ENCODE assay signal across 7 cellular contexts in the genomic region with DNA sequence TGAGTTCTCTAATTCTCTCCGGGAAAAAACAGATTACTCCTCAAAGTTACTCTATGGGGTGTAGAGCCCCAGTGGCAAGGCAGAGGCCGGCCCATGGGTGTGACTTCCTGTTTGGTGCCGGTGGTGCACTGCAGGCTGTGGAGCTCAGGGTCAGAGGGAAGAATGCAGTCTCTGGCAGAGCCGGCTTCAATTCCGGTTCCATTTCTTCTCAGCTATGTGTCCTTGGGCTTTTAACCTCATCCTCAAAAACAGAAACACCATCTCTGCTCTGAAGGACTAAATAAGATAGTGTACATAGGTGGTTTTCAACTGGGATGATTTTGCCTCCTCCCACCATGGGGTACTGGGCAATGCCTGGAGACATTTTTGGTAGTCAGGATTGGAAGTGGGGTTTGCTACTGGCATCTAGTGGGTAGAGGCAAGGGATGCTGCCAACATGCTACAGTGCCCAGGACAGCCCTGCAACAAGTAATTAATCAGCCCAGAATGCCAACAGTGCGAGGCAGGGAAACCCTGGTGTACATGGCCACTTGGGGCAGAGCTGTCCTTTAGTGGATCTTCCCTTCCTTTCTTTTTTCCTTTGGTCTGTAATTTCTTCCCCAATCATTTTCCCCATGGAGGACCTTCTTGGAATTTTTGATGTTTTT.
A peak's percentile ranks its signal among the peaks of the same experiment; 100 is the strongest.
DNase-seq lines count a peak whose midpoint lies in the region; ATAC-seq, FAIRE-seq and TF ChIP-seq lines count a peak whose summit lies in the region.

No MANE protein-coding gene starts in this region.

- H3K9me3 ChIP-seq in trophoblast cell (ENCODE audit: insufficient read depth, low read depth, low read length), result peaks cover 3% of the 10 kb centered on the region

- no peak overlapping the region for H2AK5ac ChIP-seq in trophoblast cell (ENCODE audit: low read length)

- no peak overlapping the region for H2BK12ac ChIP-seq in trophoblast cell (ENCODE audit: low read length)

- no peaks in the 10 kb centered on the region for H3K79me2 ChIP-seq in trophoblast cell (ENCODE audit: control insufficient read depth, insufficient read depth, low read length, poor library complexity)

- no peak overlapping the region for H2BK5ac ChIP-seq in trophoblast cell (ENCODE audit: low read depth, low read length, poor library complexity)

- H3K27me3 ChIP-seq in trophoblast cell (ENCODE audit: insufficient read depth, low read length), result no peaks in the 10 kb centered on the region

- no peak overlapping the region for H2AFZ ChIP-seq in trophoblast cell (ENCODE audit: insufficient read depth, low read length, poor library complexity)

- H3K27ac ChIP-seq in trophoblast cell (ENCODE audit: low read depth, low read length), result no peak overlapping the region

- no peak overlapping the region for H3K14ac ChIP-seq in trophoblast cell (ENCODE audit: low read length)

- DNase-seq in GM19239 (ENCODE audit: insufficient read length, low spot score) (peak; percentile 10), trophoblast cell (peak; percentile 20 to 51), GM12891 (ENCODE audit: insufficient read length, low spot score) (no peak), hepatic stellate cell (ENCODE audit: low spot score) (no peak)
- peak; percentile 19 for DNase-seq in activated naive CD4-positive, alpha-beta T cell treated with anti-CD3 and anti-CD28 coated beads, Interleukin-2, amount 50 U/mL, for 16 hours

- no peak overlapping the region for H3K23ac ChIP-seq in trophoblast cell (ENCODE audit: low read length)

- H3K4ac ChIP-seq in trophoblast cell (ENCODE audit: low read depth, low read length), result no peak overlapping the region

- no peak for TF ChIP-seq POLR2A in GM12891 (IDR thresholded peaks at IDR 0.05; ENCODE audit: low read depth, low read length)

- H4K8ac ChIP-seq in trophoblast cell (ENCODE audit: low read depth, low read length), result no peak overlapping the region

- no peak overlapping the region for H4K12ac ChIP-seq in trophoblast cell (ENCODE audit: low read depth, low read length)

- H3K4me1 ChIP-seq in trophoblast cell (ENCODE audit: control insufficient read depth in 1 of 2, insufficient read depth in 2 of 2, low read length in 2 of 2), result no peaks in the 10 kb centered on the region

- WGBS in trophoblast cell (ENCODE audit: extremely low coverage, insufficient coverage, insufficient read length), result no CpG with 5 or more reads among the region's 6 CpGs

- H3K18ac ChIP-seq in trophoblast cell (ENCODE audit: low read length), result no peak overlapping the region

- H4K91ac ChIP-seq in trophoblast cell (ENCODE audit: low read depth, low read length), result no peak overlapping the region

- H2BK120ac ChIP-seq in trophoblast cell (ENCODE audit: insufficient read depth, low read length, poor library complexity), result no peak overlapping the region

- H3K4me2 ChIP-seq in trophoblast cell (ENCODE audit: low read length), result no peak overlapping the region

- H3K4me3 ChIP-seq in trophoblast cell (ENCODE audit: low read depth, low read length), result no peak overlapping the region

- H3K79me1 ChIP-seq in trophoblast cell (ENCODE audit: low read length), result no peaks in the 10 kb centered on the region

- ATAC-seq in HG03354 (IDR thresholded peaks at IDR 0.05; ENCODE audit: poor library complexity, severe bottlenecking, unreplicated experiment) (peak; percentile 52), GM18870 (IDR thresholded peaks at IDR 0.05; ENCODE audit: unreplicated experiment) (no peak)

- peak; percentile 53 for FAIRE-seq in GM19239 (lab: Jason Lieb, UNC)
- FAIRE-seq in GM12891 (lab: Jason Lieb, UNC), result no peak

- no peak overlapping the region for H3K9ac ChIP-seq in trophoblast cell (ENCODE audit: low read length)

- no peaks in the 10 kb centered on the region for H3K36me3 ChIP-seq in trophoblast cell (ENCODE audit: control insufficient read depth in 1 of 2, insufficient read depth in 2 of 2, low read length in 2 of 2)

TF ChIP-seq in GM12891, 5 proteins besides CTCF, POLR2A, EP300 and RAD21:
- TF ChIP-seq SPI1 (IDR thresholded peaks at IDR 0.05; ENCODE audit: low read depth, low read length), result no peak
- TF ChIP-seq PAX5 (IDR thresholded peaks at IDR 0.05; ENCODE audit: insufficient read depth, low read length, severe bottlenecking), result no peak
- TF ChIP-seq TAF1 (IDR thresholded peaks at IDR 0.05; ENCODE audit: low read depth, low read length), result no peak
- TF ChIP-seq POLR2AphosphoS5 (IDR thresholded peaks at IDR 0.05; ENCODE audit: low read depth, low read length), result no peak
- TF ChIP-seq POU2F2 (IDR thresholded peaks at IDR 0.05; ENCODE audit: low read depth, low read length), result no peak

Comparison
In these comparisons a context has a peak if more than half of its experiments do, and no peak if none do; other contexts are left out.
1. DNase-seq: peak in GM19239 (single experiment), activated naive CD4-positive, alpha-beta T cell treated with anti-CD3 and anti-CD28 coated beads, Interleukin-2, amount 50 U/mL, for 16 hours (single experiment) and trophoblast cell (2 of 2); none in GM12891 (single experiment) and hepatic stellate cell (single experiment).